Comparison of ENCODE assay signal across 26 cellular contexts in the genomic region with DNA sequence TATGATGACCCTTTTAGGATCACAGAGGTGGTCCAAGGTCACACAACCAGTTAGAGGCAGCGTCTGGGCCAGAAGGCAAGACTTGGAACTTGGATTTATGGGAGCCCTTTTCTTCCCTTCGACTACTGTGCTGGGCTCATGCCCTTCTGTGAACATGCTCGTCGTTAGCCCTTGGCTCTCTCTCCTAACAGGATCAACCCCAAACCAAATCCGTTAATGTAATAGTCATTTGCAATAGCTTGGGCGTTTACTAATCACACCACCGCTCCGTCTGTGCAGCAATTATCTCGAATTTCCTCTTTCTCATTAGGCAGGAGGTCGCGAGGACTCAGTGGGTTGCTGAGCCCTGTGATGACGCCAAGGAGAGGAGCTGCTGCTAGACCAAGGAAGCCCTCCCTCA.
"Had no signal": no experiment of that assay in that cellular context is flagged by ENCODE, and none has a peak within 500 bp of the region (broad histone marks: within the 10 kb centered on the region; RNA-seq: fewer than 3 reads in every experiment).

No MANE protein-coding gene starts in this region.

- H3K4me3 ChIP-seq: breast epithelium, heart right ventricle, lower lobe of right lung, psoas muscle, sigmoid colon, tibial nerve had no signal

- H3K9me3 ChIP-seq: breast epithelium, heart right ventricle, lower lobe of right lung, psoas muscle, sigmoid colon, tibial nerve had no signal

- H3K36me3 ChIP-seq: breast epithelium, heart right ventricle, lower lobe of right lung, sigmoid colon, tibial nerve had no signal

- ATAC-seq: activated CD8-positive, alpha-beta T cell treated with anti-CD3 and anti-CD28 coated beads for 36 hours; activated naive CD4-positive, alpha-beta T cell treated with anti-CD3 and anti-CD28 coated beads, Interleukin-2, amount 50 U/mL, for 72 hours; activated T-cell treated with anti-CD3 and anti-CD28 coated beads, Interleukin-2, amount 50 U/mL, for 4 hours; activated T-helper 17 cell treated with anti-CD3 and anti-CD28 coated beads, Interleukin-2, amount 50 U/mL, for 72 hours; esophagus mucosa; foreskin keratinocyte; heart right ventricle; left lobe of liver; lower lobe of right lung; naive thymus-derived CD8-positive, alpha-beta T cell; psoas muscle; stimulated activated naive B cell treated with anti-CD40 and anti-IgM and Interleukin-4, amounts not matched to agents 10 μg/mL and 1 μg/mL and 100 μg/mL, for 72 hours; T-helper 17 cell had no signal

- H3K4me1 ChIP-seq: breast epithelium, foreskin keratinocyte, heart right ventricle, lower lobe of right lung, parathyroid adenoma, psoas muscle, tibial nerve had no signal

- DNase-seq: activated CD4-positive, alpha-beta T cell treated with anti-CD3 and anti-CD28 coated beads, Interleukin-2, amount 10 ng/mL, durations not matched to agents 24 days and 14 days; activated CD4-positive, CD25-positive, alpha-beta regulatory T cell treated with anti-CD3 and anti-CD28 coated beads, Interleukin-2, amount 50 U/mL, for 72 hours; activated CD8-positive, alpha-beta T cell treated with anti-CD3 and anti-CD28 coated beads for 36 hours; activated gamma-delta T cell treated with Interleukin-2 at 50 U/mL for 16 hours; activated T-cell treated with anti-CD3 and anti-CD28 coated beads, Interleukin-2, amount 50 U/mL, for 4 hours; endodermal cell; foreskin keratinocyte; heart right ventricle; kidney glomerular epithelial cell; lower lobe of right lung; mesenchymal stem cell; naive thymus-derived CD8-positive, alpha-beta T cell; occipital lobe; psoas muscle; sigmoid colon; small intestine; stimulated activated naive B cell treated with anti-CD40 and anti-IgM and Interleukin-4, amounts not matched to agents 10 μg/mL and 1 μg/mL and 100 μg/mL, for 72 hours; T-helper 17 cell; T1000 had no signal

- FAIRE-seq: small intestine had no signal

- H3K27ac ChIP-seq: breast epithelium, foreskin keratinocyte, heart right ventricle, lower lobe of right lung, parathyroid adenoma, psoas muscle, sigmoid colon, tibial nerve had no signal
